In genomic region chr13:18946738-18947137, GRCh38 we compare ENCODE assay signal across 20 cellular contexts.
DNase-seq lines count a peak whose midpoint lies in the region; ATAC-seq, FAIRE-seq and TF ChIP-seq lines count a peak whose summit lies in the region.
"Had no signal": no experiment of that assay in that cellular context is flagged by ENCODE, and none has a peak within 500 bp of the region (broad histone marks: within the 10 kb centered on the region; RNA-seq: fewer than 3 reads in every experiment).

No MANE protein-coding gene starts in this region.

- intact Hi-C loops in activated CD4-positive, alpha-beta T cell treated with anti-CD3 and anti-CD28 coated beads, Interleukin-2, amount 10 ng/mL, durations not matched to agents 24 days and 14 days (cut with micrococcal nuclease): no loop called here
- intact Hi-C loops in kidney (cut with DNase I) (no loop called here), sciatic nerve (cut with DNase I) (no loop called here)

- TF ChIP-seq CTCF in kidney (IDR thresholded peaks at IDR 0.05; ENCODE audit: borderline replicate concordance, extremely low read depth, insufficient read depth): no peak
- no peak for TF ChIP-seq CTCF in tibial nerve (IDR thresholded peaks at IDR 0.05)

- no peak for FAIRE-seq in kidney (lab: Jason Lieb, UNC)
- FAIRE-seq: A549, GM12892, H1, HTR-8/SVneo had no signal

- H3K36me3 ChIP-seq in kidney (ENCODE audit: control insufficient read depth in 1 of 2, insufficient read depth in 2 of 2, low read length in 2 of 2) (no peaks in the 10 kb centered on the region), tibial nerve (no peaks in the 10 kb centered on the region)

- H3K9me3 ChIP-seq in kidney (ENCODE audit: control insufficient read depth in 1 of 2, low read length in 2 of 2): no peaks in the 10 kb centered on the region
- no peaks in the 10 kb centered on the region for H3K9me3 ChIP-seq in tibial nerve
- H3K9me3 ChIP-seq: A549 had no signal

- H3K27ac Mint-ChIP-seq in activated CD4-positive, alpha-beta T cell treated with anti-CD3 and anti-CD28 coated beads, Interleukin-2, amount 10 ng/mL, durations not matched to agents 24 days and 14 days: no peak overlapping the region
- H3K27ac Mint-ChIP-seq: CD4-positive, alpha-beta T cell; H9 had no signal

- DNase-seq in activated CD4-positive, alpha-beta T cell treated with anti-CD3 and anti-CD28 coated beads, Interleukin-2, amount 10 ng/mL, durations not matched to agents 24 days and 14 days: peak; percentile 34
- no peak for DNase-seq in activated CD4-positive, alpha-beta T cell treated with anti-CD3 and anti-CD28 coated beads, Interleukin-2, amount 50 U/mL, for 4 hours
- peak; percentile 48 for DNase-seq in kidney
- DNase-seq in sciatic nerve (ENCODE audit: low spot score): peak; percentile 44
- no peak for DNase-seq in tibial nerve (ENCODE audit: low spot score in 2 of 2)
- DNase-seq in foreskin melanocyte: no peak
- no peak for DNase-seq in COR-L47 (lab: John Stamatoyannopoulos, UW)
- DNase-seq: AML-193; CD4-positive, alpha-beta T cell; DMS153; DMS79; GDM1; H9; IMR-90 had no signal

- H3K9ac ChIP-seq in kidney (ENCODE audit: low read length in 2 of 2): no peak overlapping the region

- H3K4me3 ChIP-seq in kidney (ENCODE audit: low read length in 2 of 2): no peak overlapping the region
- no peak overlapping the region for H3K4me3 ChIP-seq in tibial nerve
- H3K4me3 ChIP-seq: A549 had no signal

- H3K27ac ChIP-seq in kidney (ENCODE audit: low read depth in 2 of 2, low read length in 2 of 2): no peak overlapping the region
- no peak overlapping the region for H3K27ac ChIP-seq in tibial nerve
- H3K27ac ChIP-seq: 22Rv1, A549, C4-2B had no signal

- no peaks in the 10 kb centered on the region for H3K9me3 Mint-ChIP-seq in activated CD4-positive, alpha-beta T cell treated with anti-CD3 and anti-CD28 coated beads, Interleukin-2, amount 10 ng/mL, durations not matched to agents 24 days and 14 days
- H3K9me3 Mint-ChIP-seq: CD4-positive, alpha-beta T cell had no signal

- no peak for TF ChIP-seq EP300 in tibial nerve (IDR thresholded peaks at IDR 0.05)

- WGBS in tibial nerve, 2 donors: 49 to 70% methylated on average over 7 of the region's 7 CpGs

- H3K4me1 Mint-ChIP-seq in activated CD4-positive, alpha-beta T cell treated with anti-CD3 and anti-CD28 coated beads, Interleukin-2, amount 10 ng/mL, durations not matched to agents 24 days and 14 days: no peaks in the 10 kb centered on the region
- H3K4me1 Mint-ChIP-seq: H9 had no signal

- TF ChIP-seq POLR2A in tibial nerve (IDR thresholded peaks at IDR 0.05): no peak

- H3K4me1 ChIP-seq in kidney (ENCODE audit: control insufficient read depth in 1 of 2, insufficient read depth in 1 of 2, low read depth in 1 of 2, low read length in 2 of 2) (no peaks in the 10 kb centered on the region), tibial nerve (no peaks in the 10 kb centered on the region)
- H3K4me1 ChIP-seq: A549 had no signal

- no peak for ATAC-seq in sciatic nerve
- ATAC-seq: A549 had no signal

- H3K27me3 Mint-ChIP-seq in activated CD4-positive, alpha-beta T cell treated with anti-CD3 and anti-CD28 coated beads, Interleukin-2, amount 10 ng/mL, durations not matched to agents 24 days and 14 days: no peaks in the 10 kb centered on the region
- H3K27me3 Mint-ChIP-seq: CD4-positive, alpha-beta T cell had no signal

- H3K27me3 ChIP-seq in tibial nerve: no peaks in the 10 kb centered on the region

- no peaks in the 10 kb centered on the region for H3K36me3 Mint-ChIP-seq in activated CD4-positive, alpha-beta T cell treated with anti-CD3 and anti-CD28 coated beads, Interleukin-2, amount 10 ng/mL, durations not matched to agents 24 days and 14 days (ENCODE audit: low read depth)

- H3K4me3 Mint-ChIP-seq in activated CD4-positive, alpha-beta T cell treated with anti-CD3 and anti-CD28 coated beads, Interleukin-2, amount 10 ng/mL, durations not matched to agents 24 days and 14 days: no peak overlapping the region
- H3K4me3 Mint-ChIP-seq: CD4-positive, alpha-beta T cell had no signal

Comparison
In these comparisons a context has a peak if more than half of its experiments do, and no peak if none do; other contexts are left out.
1. DNase-seq: peak in activated CD4-positive, alpha-beta T cell treated with anti-CD3 and anti-CD28 coated beads, Interleukin-2, amount 10 ng/mL, durations not matched to agents 24 days and 14 days (single experiment), kidney (single experiment) and sciatic nerve (single experiment); none in activated CD4-positive, alpha-beta T cell treated with anti-CD3 and anti-CD28 coated beads, Interleukin-2, amount 50 U/mL, for 4 hours (0 of 2), tibial nerve (0 of 2), foreskin melanocyte (single experiment) and COR-L47 (single experiment).